ENCODE assay signal across 7 cellular contexts in genomic region chr22:17726006-17726405, GRCh38. TPM values are rescaled to one million over a fixed set of nuclear protein-coding genes. Genes with fewer than 3 reads are reported as not detected.
DNase-seq lines count a peak whose midpoint lies in the region; ATAC-seq, FAIRE-seq and TF ChIP-seq lines count a peak whose summit lies in the region.
"Not testable (repeated sequence)": the region's sequence is repeated elsewhere in the genome, so short reads cannot be mapped to it uniquely, and the experiment has no call there.

No MANE protein-coding gene starts in this region.

- peaks cover 38% of the 10 kb centered on the region for H4K20me1 ChIP-seq in astrocyte (ENCODE audit: insufficient read depth, low read length)
- not testable (repeated sequence) for H4K20me1 ChIP-seq in fibroblast of lung (ENCODE audit: control insufficient read depth, extremely low read depth, insufficient read depth, low read length); smooth muscle cell (ENCODE audit: low read depth)

- H3K4me3 Mint-ChIP-seq in CD4-positive, alpha-beta T cell; T-cell; astrocyte (ENCODE audit: unreplicated experiment); naive thymus-derived CD4-positive, alpha-beta T cell: not testable (repeated sequence)

- H3K27ac Mint-ChIP-seq in CD4-positive, alpha-beta T cell = peak overlapping the region; percentile 79
- peak overlapping the region; percentile 74 to 87 for H3K27ac Mint-ChIP-seq in T-cell
- H3K27ac Mint-ChIP-seq in astrocyte (ENCODE audit: unreplicated experiment) = peak overlapping the region; percentile 88
- H3K27ac Mint-ChIP-seq in naive thymus-derived CD4-positive, alpha-beta T cell = peak overlapping the region in 5 of 9 donors; percentile 74 to 93 (median 77)

- peaks cover 27% of the 10 kb centered on the region for H3K36me3 ChIP-seq in astrocyte (ENCODE audit: insufficient read depth, low read length)
- H3K36me3 ChIP-seq in fibroblast of lung (ENCODE audit: control insufficient read depth, insufficient read depth, low read length); smooth muscle cell (ENCODE audit: low read depth): not testable (repeated sequence)
- H3K36me3 ChIP-seq in right atrium auricular region = peaks cover 38% of the 10 kb centered on the region
- peaks cover 0 to 38% (median 3%) of the 10 kb centered on the region in 3 experiments for H3K36me3 ChIP-seq in naive thymus-derived CD4-positive, alpha-beta T cell (ENCODE audit: control insufficient read depth in 2 of 3, insufficient read depth in 3 of 3, low read length in 3 of 3)

- FAIRE-seq in astrocyte (lab: Jason Lieb, UNC) = not testable (repeated sequence)

- not testable (repeated sequence) for TF ChIP-seq CTCF in CD4-positive, alpha-beta T cell (IDR thresholded peaks at IDR 0.05); astrocyte (IDR thresholded peaks at IDR 0.05; ENCODE audit: insufficient read depth, low read depth, low read length); fibroblast of lung (conservative IDR thresholded peaks at IDR 0.05 in 1 of 2, IDR thresholded peaks at IDR 0.05 in 1 of 2; ENCODE audit: low read depth in 1 of 2, low read length in 2 of 2); right atrium auricular region (IDR thresholded peaks at IDR 0.05); smooth muscle cell (IDR thresholded peaks at IDR 0.05; ENCODE audit: borderline replicate concordance, insufficient read depth, poor library complexity, severe bottlenecking)

- CTCF ChIA-PET in CD4-positive, alpha-beta T cell (lab: Charles Lee) = interaction anchor here (1.4 kb wide), 1 partner anchor 15 kb away, joined by 3 read pairs; no protein-coding TSS in a partner anchor
- CTCF ChIA-PET in T-cell (lab: Charles Lee); naive thymus-derived CD4-positive, alpha-beta T cell (lab: Charles Lee): not testable (repeated sequence)

- H3K27ac ChIP-seq in CD4-positive, alpha-beta T cell (ENCODE audit: low read depth, low read length); naive thymus-derived CD4-positive, alpha-beta T cell (ENCODE audit: low read depth, low read length): not testable (repeated sequence)
- peak overlapping the region; percentile 43 for H3K27ac ChIP-seq in astrocyte (ENCODE audit: low read depth, low read length)
- peak overlapping the region; percentile 43 for H3K27ac ChIP-seq in fibroblast of lung (ENCODE audit: insufficient read depth, low read length)
- peak overlapping the region; percentile 68 to 80 for H3K27ac ChIP-seq in right atrium auricular region
- peak overlapping the region; percentile 59 for H3K27ac ChIP-seq in smooth muscle cell (ENCODE audit: low read depth)

- not testable (repeated sequence) for H3K27me3 ChIP-seq in CD4-positive, alpha-beta T cell (ENCODE audit: control insufficient read depth, insufficient read depth, low read length); astrocyte (ENCODE audit: insufficient read depth, low read length); fibroblast of lung (ENCODE audit: control insufficient read depth, insufficient read depth, low read length); right atrium auricular region; naive thymus-derived CD4-positive, alpha-beta T cell (ENCODE audit: control insufficient read depth in 2 of 2, insufficient read depth in 2 of 2, low read length in 2 of 2); smooth muscle cell (ENCODE audit: low read depth)

- not testable (repeated sequence) for H3F3A ChIP-seq in smooth muscle cell (ENCODE audit: low read depth)

- not testable (repeated sequence) for H3K9ac ChIP-seq in astrocyte (ENCODE audit: low read length); fibroblast of lung (ENCODE audit: insufficient read depth, low read length)
- H3K9ac ChIP-seq in smooth muscle cell (ENCODE audit: low read depth) = peak overlapping the region; percentile 7

- peaks cover 17% of the 10 kb centered on the region for H3K4me1 Mint-ChIP-seq in CD4-positive, alpha-beta T cell (ENCODE audit: low read depth)
- H3K4me1 Mint-ChIP-seq in T-cell (peaks cover 13 to 25% (median 16%) of the 10 kb centered on the region in 3 donors), astrocyte (ENCODE audit: low read depth, unreplicated experiment) (peaks cover 21% of the 10 kb centered on the region)
- peaks cover 9 to 25% (median 23%) of the 10 kb centered on the region in 7 donors for H3K4me1 Mint-ChIP-seq in naive thymus-derived CD4-positive, alpha-beta T cell

- H3K79me2 ChIP-seq in astrocyte (ENCODE audit: insufficient read depth, low read length) = peaks cover 23% of the 10 kb centered on the region
- H3K79me2 ChIP-seq in fibroblast of lung (ENCODE audit: control insufficient read depth, insufficient read depth, low read length); smooth muscle cell (ENCODE audit: low read depth): not testable (repeated sequence)

- not testable (repeated sequence) for H2AFZ ChIP-seq in astrocyte (ENCODE audit: low read depth, low read length); fibroblast of lung (ENCODE audit: low read length); smooth muscle cell (ENCODE audit: low read depth)

- intact Hi-C loops in CD4-positive, alpha-beta T cell (cut with DNase I, micrococcal nuclease); naive thymus-derived CD4-positive, alpha-beta T cell (cut with micrococcal nuclease): not testable (repeated sequence)

- not testable (repeated sequence) for H3K4me3 ChIP-seq in astrocyte (ENCODE audit: insufficient read depth, low read depth, low read length); fibroblast of lung (replicated peaks in 1 of 4; ENCODE audit: control extremely low read depth in 1 of 4, insufficient read depth in 1 of 4, low read depth in 3 of 4, low read length in 4 of 4); right atrium auricular region; naive thymus-derived CD4-positive, alpha-beta T cell (ENCODE audit: low read length); smooth muscle cell

- H3K9me3 ChIP-seq in CD4-positive, alpha-beta T cell (ENCODE audit: control insufficient read depth, low read length); astrocyte (ENCODE audit: insufficient read depth, low read depth, low read length); fibroblast of lung (ENCODE audit: control insufficient read depth, insufficient read depth, low read depth, low read length); right atrium auricular region; naive thymus-derived CD4-positive, alpha-beta T cell (ENCODE audit: control insufficient read depth in 2 of 3, low read length in 3 of 3); smooth muscle cell (replicated peaks; ENCODE audit: low read depth): not testable (repeated sequence)

- WGBS in smooth muscle cell (ENCODE audit: low lambda C conversion rate) = 93% methylated on average over 9 of the region's 9 CpGs

- DNase-seq in CD4-positive, alpha-beta T cell; T-cell; astrocyte (ENCODE audit: low read depth); fibroblast of lung (ENCODE audit: low read depth in 2 of 2); right atrium auricular region (ENCODE audit: low spot score); naive thymus-derived CD4-positive, alpha-beta T cell; smooth muscle cell (lab: John Stamatoyannopoulos, UW; ENCODE audit: unreplicated experiment): not testable (repeated sequence)

- H3K4me2 ChIP-seq in astrocyte (ENCODE audit: low read length) = peak overlapping the region; percentile 36
- peak overlapping the region; percentile 21 for H3K4me2 ChIP-seq in fibroblast of lung (ENCODE audit: extremely low read depth, insufficient read depth, low read length)
- H3K4me2 ChIP-seq in smooth muscle cell = peak overlapping the region; percentile 33

- not testable (repeated sequence) for H3K27me3 Mint-ChIP-seq in CD4-positive, alpha-beta T cell; T-cell; astrocyte (ENCODE audit: low read depth, unreplicated experiment); naive thymus-derived CD4-positive, alpha-beta T cell

- peaks cover 19% of the 10 kb centered on the region for H3K4me1 ChIP-seq in astrocyte (ENCODE audit: insufficient read depth, low read length)
- peaks cover 13% of the 10 kb centered on the region for H3K4me1 ChIP-seq in fibroblast of lung (ENCODE audit: control insufficient read depth, extremely low read depth, insufficient read depth, low read length)
- H3K4me1 ChIP-seq in right atrium auricular region = peaks cover 0 to 29% of the 10 kb centered on the region in 2 donors
- not testable (repeated sequence) for H3K4me1 ChIP-seq in naive thymus-derived CD4-positive, alpha-beta T cell (ENCODE audit: control insufficient read depth in 2 of 2, insufficient read depth in 2 of 2, low read length in 2 of 2); smooth muscle cell (ENCODE audit: low read depth)

- peaks cover 47% of the 10 kb centered on the region for H3K36me3 Mint-ChIP-seq in CD4-positive, alpha-beta T cell (ENCODE audit: low read depth)
- H3K36me3 Mint-ChIP-seq in T-cell (peaks cover 31% of the 10 kb centered on the region), astrocyte (ENCODE audit: low read depth, unreplicated experiment) (peaks cover 24% of the 10 kb centered on the region)
- H3K36me3 Mint-ChIP-seq in naive thymus-derived CD4-positive, alpha-beta T cell = peaks cover 4 to 17% (median 13%) of the 10 kb centered on the region in 5 donors

- ATAC-seq in CD4-positive, alpha-beta T cell (ENCODE audit: poor library complexity); T-cell (replicated peaks in 1 of 4); naive thymus-derived CD4-positive, alpha-beta T cell: not testable (repeated sequence)

- POLR2A ChIA-PET in CD4-positive, alpha-beta T cell (lab: Charles Lee); T-cell (lab: Charles Lee); naive thymus-derived CD4-positive, alpha-beta T cell (lab: Charles Lee): not testable (repeated sequence)

- H3K9me3 Mint-ChIP-seq in CD4-positive, alpha-beta T cell; T-cell; astrocyte (ENCODE audit: unreplicated experiment); naive thymus-derived CD4-positive, alpha-beta T cell: not testable (repeated sequence)

RNA-seq across cellular contexts. Expression of gene BID, which starts 48.3 kb away (rescaled TPM):
- total RNA-seq in CD4-positive, alpha-beta T cell = 10 to 100 TPM in 1 of 2 experiments, 1 to 10 TPM in 1; 8.9 to 10.3 TPM
- total RNA-seq in T-cell = 10 to 100 TPM; 15.8 to 34.6 (median 28.5) TPM
- total RNA-seq in astrocyte = 30.5 and 35.1 TPM in 2 replicates
- 13.4 and 17.7 TPM in 2 replicates for total RNA-seq in fibroblast of lung
- 23.4 and 37.0 TPM in 2 replicates for polyA plus RNA-seq in fibroblast of lung
- 23.1 and 30.3 TPM in 2 replicates for polyA plus RNA-seq in fibroblast of lung (2012)
- 16.3 and 17.4 TPM in 2 replicates for polyA minus RNA-seq in fibroblast of lung (ENCODE audit: low replicate concordance)
- 10 to 100 TPM; 10.5 to 14.1 TPM for total RNA-seq in right atrium auricular region
- 10 to 100 TPM; 15.4 to 64.6 (median 21.9) TPM for total RNA-seq in naive thymus-derived CD4-positive, alpha-beta T cell
- polyA plus RNA-seq in naive thymus-derived CD4-positive, alpha-beta T cell = 10 to 100 TPM; 51.4 to 66.2 TPM
- total RNA-seq in smooth muscle cell = 6.8 and 8.1 TPM in 2 replicates
- polyA plus RNA-seq in smooth muscle cell = 23.3 and 26.9 TPM in 2 replicates
